8 cellular contexts compared by ENCODE assay signal in genomic region chr1:27601771-27602509, GRCh38. TPM values are rescaled to one million over a fixed set of nuclear protein-coding genes. Genes with fewer than 3 reads are reported as not detected.
DNase-seq lines count a peak whose midpoint lies in the region; ATAC-seq and TF ChIP-seq lines count a peak whose summit lies in the region.

No MANE protein-coding gene starts in this region.

- no peaks in the 10 kb centered on the region for H3K27me3 ChIP-seq in DOHH2 (ENCODE audit: control insufficient read depth, low read length)
- H3K27me3 ChIP-seq in thoracic aorta (replicated peaks; ENCODE audit: insufficient read depth), result no peaks in the 10 kb centered on the region

- intact Hi-C loops in lower leg skin (cut with DNase I; ENCODE audit: low total_unique reads), result loop anchor here (5.0 to 10.0 kb wide), 2 partner anchors 45 to 307 kb away; no protein-coding TSS in a partner anchor

- 2 to 3% methylated on average over 13 to 15 of the region's 23 CpGs for WGBS in lower leg skin, 2 donors

- H3K36me3 ChIP-seq in DOHH2 (ENCODE audit: control insufficient read depth, low read length), result no peaks in the 10 kb centered on the region
- H3K36me3 ChIP-seq in thoracic aorta, result no peaks in the 10 kb centered on the region

- ATAC-seq in thoracic aorta (ENCODE audit: insufficient number of reproducible peaks, low FRiP score, low read depth), result no peak

- H3K4me3 ChIP-seq in DOHH2 (ENCODE audit: low read length), result peak overlapping the region; percentile 81
- peak overlapping the region; percentile 89 for H3K4me3 ChIP-seq in coronary artery
- peak overlapping the region; percentile 90 for H3K4me3 ChIP-seq in lower leg skin (ENCODE audit: low read depth, poor library complexity, severe bottlenecking)
- peak overlapping the region; percentile 87 for H3K4me3 ChIP-seq in thoracic aorta

- peaks cover 77% of the 10 kb centered on the region for H3K4me1 ChIP-seq in DOHH2 (ENCODE audit: control insufficient read depth, low read length)
- peaks cover 43 to 64% of the 10 kb centered on the region in 2 donors for H3K4me1 ChIP-seq in thoracic aorta (ENCODE audit: control insufficient read depth in 1 of 2, low read depth in 2 of 2)

- peaks cover 5% of the 10 kb centered on the region for H4K20me1 ChIP-seq in DOHH2 (ENCODE audit: control insufficient read depth, insufficient read depth, low read depth, low read length)

- no peak for TF ChIP-seq POLR2A in lower leg skin (IDR thresholded peaks at IDR 0.05)

- H3F3A ChIP-seq in DOHH2 (ENCODE audit: control insufficient read depth, insufficient read depth), result peaks cover 18% of the 10 kb centered on the region

- H3K9me2 ChIP-seq in DOHH2 (replicated peaks; ENCODE audit: control insufficient read depth, low read length), result no peaks in the 10 kb centered on the region

- H3K9me3 ChIP-seq in DOHH2 (ENCODE audit: control insufficient read depth, insufficient read depth, low read length), result no peaks in the 10 kb centered on the region
- no peaks in the 10 kb centered on the region for H3K9me3 ChIP-seq in thoracic aorta

- peak overlapping the region; percentile 79 for H3K4me2 ChIP-seq in DOHH2 (ENCODE audit: low read length)

- TF ChIP-seq CTCF in DOHH2 (IDR thresholded peaks at IDR 0.05; ENCODE audit: low read depth, low read length, poor library complexity, severe bottlenecking) (no peak), coronary artery (IDR thresholded peaks at IDR 0.05) (no peak), lower leg skin (IDR thresholded peaks at IDR 0.05) (no peak), thoracic aorta (IDR thresholded peaks at IDR 0.05) (no peak)

- DNase-seq in M059J (ENCODE audit: low read depth), result peak; percentile 65
- no peak for DNase-seq in coronary artery (ENCODE audit: low spot score)
- DNase-seq in lower leg skin (ENCODE audit: low spot score in 2 of 2), result no peak
- DNase-seq in thoracic aorta (ENCODE audit: low spot score), result no peak
- DNase-seq in NOMO-1 treated with DMSO at 0.1 percent for 48 hours (lab: John Stamatoyannopoulos, UW; ENCODE audit: unreplicated experiment), result no peak
- no peak for DNase-seq in SKM-1 (lab: John Stamatoyannopoulos, UW; ENCODE audit: unreplicated experiment)
- DNase-seq in OCI-M2 (lab: John Stamatoyannopoulos, UW; ENCODE audit: unreplicated experiment), result no peak

- H3K27ac ChIP-seq in DOHH2 (ENCODE audit: low read depth, low read length), result no peak overlapping the region
- H3K27ac ChIP-seq in coronary artery, result peak overlapping the region; percentile 95 to 98
- H3K27ac ChIP-seq in thoracic aorta, result peak overlapping the region; percentile 63 to 93

- H3K79me2 ChIP-seq in DOHH2 (ENCODE audit: control insufficient read depth, low read length), result peaks cover 26% of the 10 kb centered on the region

RNA-seq across cellular contexts. Expression of gene AHDC1, which starts 2.0 kb away (rescaled TPM):
- total RNA-seq in M059J (2014; rRNA removed; shearing (Covaris generic)), result 6.0 and 19.1 TPM in 2 replicates
- total RNA-seq in lower leg skin (10 to 100 TPM; 37.7 to 63.0 (median 52.5) TPM), thoracic aorta (10 to 100 TPM; 38.3 to 55.4 TPM)

RNA-seq across cellular contexts. Expression of gene FGR, which starts 33.0 kb away (rescaled TPM):
- 0.17 TPM in 1 of 2 replicates, not detected in the other for total RNA-seq in M059J (2014; rRNA removed; shearing (Covaris generic))
- 1 to 10 TPM; 4.3 to 9.8 (median 5.2) TPM for total RNA-seq in lower leg skin
- total RNA-seq in thoracic aorta, result 10 to 100 TPM; 17.0 to 21.5 TPM
